Comparison of ENCODE assay signal across 33 cellular contexts in genomic region chrX:19688426-19688825, GRCh38.
"Had no signal": no experiment of that assay in that cellular context is flagged by ENCODE, and none has a peak within 500 bp of the region (broad histone marks: within the 10 kb centered on the region; RNA-seq: fewer than 3 reads in every experiment).

No MANE protein-coding gene starts in this region.

- ATAC-seq: activated CD4-positive, alpha-beta T cell treated with anti-CD3 and anti-CD28 coated beads for 36 hours; activated CD8-positive, alpha-beta memory T cell treated with anti-CD3 and anti-CD28 coated beads, Interleukin-2, amount 10 ng/mL, durations not matched to agents 7 days and 5 days; activated CD8-positive, alpha-beta T cell treated with anti-CD3 and anti-CD28 coated beads, Interleukin-2, amount 10 ng/mL, durations not matched to agents 7 days and 5 days; activated naive CD8-positive, alpha-beta T cell treated with anti-CD3 and anti-CD28 coated beads, Interleukin-2, amount 50 U/mL, for 24 hours; body of pancreas; foreskin keratinocyte; gastrocnemius medialis; heart left ventricle had no signal

- H3K4me3 ChIP-seq: adrenal gland, body of pancreas, coronary artery, dorsolateral prefrontal cortex, esophagus muscularis mucosa, gastrocnemius medialis, heart left ventricle had no signal

- H3K27me3 Mint-ChIP-seq: activated CD4-positive, alpha-beta memory T cell treated with anti-CD3 and anti-CD28 coated beads for 36 hours; activated CD4-positive, alpha-beta T cell treated with anti-CD3 and anti-CD28 coated beads for 36 hours; activated CD4-positive, alpha-beta T cell treated with anti-CD3 and anti-CD28 coated beads, Interleukin-2, amount 10 ng/mL, durations not matched to agents 24 days and 14 days; activated CD8-positive, alpha-beta memory T cell treated with anti-CD3 and anti-CD28 coated beads, Interleukin-2, amount 10 ng/mL, durations not matched to agents 7 days and 5 days; activated naive CD4-positive, alpha-beta T cell treated with anti-CD3 and anti-CD28 coated beads, Interleukin-2, amount 50 U/mL, for 24 hours; activated naive CD8-positive, alpha-beta T cell treated with anti-CD3 and anti-CD28 coated beads for 36 hours; activated naive CD8-positive, alpha-beta T cell treated with anti-CD3 and anti-CD28 coated beads, Interleukin-2, amount 50 U/mL, for 24 hours; dendritic cell treated with granulocyte-macrophage colony-stimulating factor and Interleukin-4, amounts not matched to agents 40 ng/mL and 50 ng/mL, for 4 days had no signal

- H3K9me3 Mint-ChIP-seq: activated CD4-positive, alpha-beta memory T cell treated with anti-CD3 and anti-CD28 coated beads for 36 hours; activated CD4-positive, alpha-beta T cell treated with anti-CD3 and anti-CD28 coated beads, Interleukin-2, amount 10 ng/mL, durations not matched to agents 24 days and 14 days; activated naive CD4-positive, alpha-beta T cell treated with anti-CD3 and anti-CD28 coated beads for 36 hours; activated naive CD4-positive, alpha-beta T cell treated with anti-CD3 and anti-CD28 coated beads, Interleukin-2, amount 50 U/mL, for 24 hours; activated naive CD8-positive, alpha-beta T cell treated with anti-CD3 and anti-CD28 coated beads for 36 hours; activated naive CD8-positive, alpha-beta T cell treated with anti-CD3 and anti-CD28 coated beads, Interleukin-2, amount 50 U/mL, for 24 hours; activated T-helper 1 cell treated with anti-CD3 and anti-CD28 coated beads, Interleukin-12 subunit alpha, Interleukin-12 subunit beta, Interleukin-2, Interleukin-4 antibody, amounts not matched to agents 30 ng/mL and 10 ng/mL and 1 ng/mL, durations not matched to agents 14 hours and 24 hours and 36 hours; activated T-helper 2 cell treated with anti-CD3 and anti-CD28 coated beads, Interferon-gamma antibody, Interleukin-2, Interleukin-4, amounts not matched to agents 10 μg/mL and 5 μg/mL and 100 μg/mL, durations not matched to agents 14 hours and 24 hours and 36 hours; dendritic cell treated with granulocyte-macrophage colony-stimulating factor and Interleukin-4, amounts not matched to agents 40 ng/mL and 50 ng/mL, for 4 days had no signal

- H3K36me3 ChIP-seq: adrenal gland, esophagus muscularis mucosa, gastrocnemius medialis, heart left ventricle had no signal

- H3K27me3 ChIP-seq: adrenal gland, body of pancreas, esophagus muscularis mucosa, foreskin keratinocyte, gastrocnemius medialis had no signal

- H3K9me3 ChIP-seq: adrenal gland, body of pancreas, esophagus muscularis mucosa, gastrocnemius medialis, heart left ventricle had no signal

- H3K27ac Mint-ChIP-seq: activated CD4-positive, alpha-beta memory T cell treated with anti-CD3 and anti-CD28 coated beads for 36 hours; activated CD4-positive, alpha-beta T cell treated with anti-CD3 and anti-CD28 coated beads for 36 hours; activated CD4-positive, alpha-beta T cell treated with anti-CD3 and anti-CD28 coated beads, Interleukin-2, amount 10 ng/mL, durations not matched to agents 24 days and 14 days; activated CD8-positive, alpha-beta memory T cell treated with anti-CD3 and anti-CD28 coated beads, Interleukin-2, amount 10 ng/mL, durations not matched to agents 7 days and 5 days; activated CD8-positive, alpha-beta T cell treated with anti-CD3 and anti-CD28 coated beads, Interleukin-2, amount 10 ng/mL, durations not matched to agents 7 days and 5 days; activated naive CD4-positive, alpha-beta T cell treated with anti-CD3 and anti-CD28 coated beads for 36 hours; activated naive CD8-positive, alpha-beta T cell treated with anti-CD3 and anti-CD28 coated beads for 36 hours; activated naive CD8-positive, alpha-beta T cell treated with anti-CD3 and anti-CD28 coated beads, Interleukin-2, amount 50 U/mL, for 24 hours; activated T-helper 1 cell treated with anti-CD3 and anti-CD28 coated beads, Interleukin-12 subunit alpha, Interleukin-12 subunit beta, Interleukin-2, Interleukin-4 antibody, amounts not matched to agents 30 ng/mL and 10 ng/mL and 1 ng/mL, durations not matched to agents 14 hours and 24 hours and 36 hours had no signal

- H3K4me3 Mint-ChIP-seq: activated CD4-positive, alpha-beta memory T cell treated with anti-CD3 and anti-CD28 coated beads for 36 hours; activated CD4-positive, alpha-beta T cell treated with anti-CD3 and anti-CD28 coated beads for 36 hours; activated CD4-positive, alpha-beta T cell treated with anti-CD3 and anti-CD28 coated beads, Interleukin-2, amount 10 ng/mL, durations not matched to agents 24 days and 14 days; activated CD8-positive, alpha-beta memory T cell treated with anti-CD3 and anti-CD28 coated beads, Interleukin-2, amount 10 ng/mL, durations not matched to agents 7 days and 5 days; activated CD8-positive, alpha-beta T cell treated with anti-CD3 and anti-CD28 coated beads, Interleukin-2, amount 10 ng/mL, durations not matched to agents 7 days and 5 days; activated naive CD4-positive, alpha-beta T cell treated with anti-CD3 and anti-CD28 coated beads for 36 hours; activated naive CD4-positive, alpha-beta T cell treated with anti-CD3 and anti-CD28 coated beads, Interleukin-2, amount 50 U/mL, for 24 hours; activated naive CD8-positive, alpha-beta T cell treated with anti-CD3 and anti-CD28 coated beads for 36 hours; activated naive CD8-positive, alpha-beta T cell treated with anti-CD3 and anti-CD28 coated beads, Interleukin-2, amount 50 U/mL, for 24 hours; activated T-helper 1 cell treated with anti-CD3 and anti-CD28 coated beads, Interleukin-12 subunit alpha, Interleukin-12 subunit beta, Interleukin-2, Interleukin-4 antibody, amounts not matched to agents 30 ng/mL and 10 ng/mL and 1 ng/mL, durations not matched to agents 14 hours and 24 hours and 36 hours; dendritic cell treated with granulocyte-macrophage colony-stimulating factor and Interleukin-4, amounts not matched to agents 40 ng/mL and 50 ng/mL, for 4 days had no signal

- H3K27ac ChIP-seq: adrenal gland, body of pancreas, coronary artery, dorsolateral prefrontal cortex, esophagus muscularis mucosa, foreskin keratinocyte, gastrocnemius medialis, heart left ventricle had no signal

- H3K4me1 ChIP-seq: body of pancreas, foreskin keratinocyte, gastrocnemius medialis had no signal

- DNase-seq: activated CD4-positive, alpha-beta memory T cell treated with anti-CD3 and anti-CD28 coated beads for 36 hours; activated CD4-positive, alpha-beta T cell treated with anti-CD3 and anti-CD28 coated beads for 36 hours; activated CD4-positive, alpha-beta T cell treated with anti-CD3 and anti-CD28 coated beads, Interleukin-2, amount 10 ng/mL, durations not matched to agents 24 days and 14 days; activated CD4-positive, CD25-positive, alpha-beta regulatory T cell; activated CD4-positive, CD25-positive, alpha-beta regulatory T cell treated with anti-CD3 and anti-CD28 coated beads, Interleukin-2, amount 50 U/mL, for 72 hours; activated CD8-positive, alpha-beta memory T cell treated with anti-CD3 and anti-CD28 coated beads, Interleukin-2, amount 10 ng/mL, durations not matched to agents 7 days and 5 days; activated CD8-positive, alpha-beta memory T cell treated with anti-CD3 and anti-CD28 coated beads, Interleukin-2, amount 50 U/mL, for 4 hours; activated CD8-positive, alpha-beta T cell treated with anti-CD3 and anti-CD28 coated beads, Interleukin-2, amount 10 ng/mL, durations not matched to agents 7 days and 5 days; activated effector memory CD4-positive, alpha-beta T cell treated with anti-CD3 and anti-CD28 coated beads, Interleukin-2, amount 50 U/mL, for 16 hours; activated naive CD4-positive, alpha-beta T cell treated with anti-CD3 and anti-CD28 coated beads for 36 hours; activated naive CD8-positive, alpha-beta T cell treated with anti-CD3 and anti-CD28 coated beads for 36 hours; activated naive CD8-positive, alpha-beta T cell treated with anti-CD3 and anti-CD28 coated beads, Interleukin-2, amount 50 U/mL, for 24 hours; activated T-cell treated with anti-CD3 and anti-CD28 coated beads, Interleukin-2, amount 50 U/mL, for 1 hour; activated T-cell treated with anti-CD3 and anti-CD28 coated beads, Interleukin-2, amount 50 U/mL, for 48 hours; adrenal gland; amygdala; aorta; body of pancreas; caudate nucleus; dorsolateral prefrontal cortex; effector memory CD4-positive, alpha-beta T cell; erythroblast; foreskin keratinocyte; gastrocnemius medialis; glutamatergic neuron; heart left ventricle; hypothalamus had no signal
